ENCODE assay signal across 12 cellular contexts in the genomic region with DNA sequence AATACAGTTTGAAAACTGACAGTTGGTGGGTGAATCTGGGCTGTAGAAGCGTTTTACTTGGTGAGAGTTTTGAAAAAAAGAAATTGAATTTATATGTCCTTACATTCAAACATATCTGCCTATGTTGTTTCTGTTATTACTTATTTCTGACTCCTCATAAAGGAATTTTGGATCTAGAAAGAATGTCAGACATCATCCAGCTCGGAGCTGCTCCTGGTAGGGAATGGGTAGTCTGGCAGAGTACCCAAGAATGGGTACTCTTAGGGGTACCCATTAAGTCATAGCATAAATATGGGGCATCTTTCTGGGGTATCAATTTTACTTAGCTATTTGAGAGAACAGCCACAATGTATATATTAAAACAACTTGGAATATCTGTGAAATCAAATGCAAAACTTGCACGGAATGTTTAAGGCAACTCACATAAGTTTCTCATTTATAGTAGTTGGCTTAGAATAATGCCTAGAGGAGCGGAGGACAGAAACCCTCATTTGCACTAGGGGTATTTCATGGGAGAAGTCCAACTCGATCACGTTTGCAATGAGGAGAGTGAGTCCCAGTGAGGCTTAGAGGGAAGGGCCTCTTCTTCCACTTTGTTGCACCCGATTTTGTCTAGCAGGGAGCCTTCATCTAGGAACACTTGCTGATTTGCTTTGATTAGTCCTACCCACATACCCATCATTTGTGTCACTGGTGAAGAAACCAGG. TPM values are rescaled to one million over a fixed set of nuclear protein-coding genes. Genes with fewer than 3 reads are reported as not detected.
DNase-seq lines count a peak whose midpoint lies in the region; ATAC-seq and TF ChIP-seq lines count a peak whose summit lies in the region.
"Had no signal": no experiment of that assay in that cellular context is flagged by ENCODE, and none has a peak within 500 bp of the region (broad histone marks: within the 10 kb centered on the region; RNA-seq: fewer than 3 reads in every experiment).

No MANE protein-coding gene starts in this region.

- intact Hi-C loops in gastrocnemius medialis (cut with DNase I; ENCODE audit: low total_unique reads) = no loop called here
- intact Hi-C loops in colonic mucosa (cut with DNase I) = no loop called here

- in situ Hi-C loops in gastrocnemius medialis (cut with MboI; ENCODE audit: low sequenced_read_pairs in 4 of 4) = no loop called here

- peak overlapping the region; percentile 99 for H3K4me2 ChIP-seq in BLaER1

- ATAC-seq in gastrocnemius medialis = no peak

- H3K36me3 ChIP-seq in BLaER1 = peaks cover 8% of the 10 kb centered on the region
- peaks cover 16% of the 10 kb centered on the region for H3K36me3 ChIP-seq in SJSA1
- no peaks in the 10 kb centered on the region for H3K36me3 ChIP-seq in gastrocnemius medialis
- H3K36me3 ChIP-seq in colonic mucosa = no peaks in the 10 kb centered on the region
- H3K36me3 ChIP-seq: neutrophil had no signal

- no peak overlapping the region for H3K4me3 ChIP-seq in BLaER1
- peak overlapping the region; percentile 6; the same call in 1 of the 2 replicates for H3K4me3 ChIP-seq in SJSA1
- H3K4me3 ChIP-seq in fibroblast of pulmonary artery (replicated peaks; ENCODE audit: low read depth, low read length) = peak overlapping the region; percentile 27
- no peak overlapping the region for H3K4me3 ChIP-seq in gastrocnemius medialis
- no peak overlapping the region for H3K4me3 ChIP-seq in colonic mucosa

- H3K9ac ChIP-seq in BLaER1 = no peak overlapping the region
- H3K9ac ChIP-seq in colonic mucosa (ENCODE audit: low read depth in 2 of 2, low read length in 2 of 2) = no peak overlapping the region

- TF ChIP-seq CTCF in fibroblast of pulmonary artery (IDR thresholded peaks at IDR 0.05; ENCODE audit: low read length, missing control alignments) (no peak), gastrocnemius medialis (IDR thresholded peaks at IDR 0.05 in 4 of 5, conservative IDR thresholded peaks at IDR 0.05 in 1 of 5) (no peak), colonic mucosa (IDR thresholded peaks at IDR 0.05) (no peak)

- H3K27ac ChIP-seq in BLaER1 (no peak overlapping the region), SJSA1 (peak overlapping the region; percentile 92), gastrocnemius medialis (peak overlapping the region; percentile 50 to 84 (median 64)), colonic mucosa (no peak overlapping the region)
- H3K27ac ChIP-seq: neutrophil had no signal

- DNase-seq in SJSA1 (ENCODE audit: low read depth in 1 of 2, low spot score in 2 of 2) (peak in 1 of 2 experiments; percentile 58), fibroblast of pulmonary artery (ENCODE audit: low read depth) (peak; percentile 47), gastrocnemius medialis (no peak), colonic mucosa (no peak), NCI-H2196 (lab: John Stamatoyannopoulos, UW; ENCODE audit: unreplicated experiment) (no peak), NCI-H1417 (lab: John Stamatoyannopoulos, UW) (no peak), foreskin melanocyte (no peak)
- DNase-seq: NCI-H1092, NCI-H774, T-helper 9 cell had no signal

- H3K27me3 ChIP-seq in BLaER1 (no peaks in the 10 kb centered on the region), SJSA1 (replicated peaks) (no peaks in the 10 kb centered on the region), gastrocnemius medialis (no peaks in the 10 kb centered on the region), colonic mucosa (peaks cover 8% of the 10 kb centered on the region)

- peaks cover 42% of the 10 kb centered on the region for H3K4me1 ChIP-seq in BLaER1
- peaks cover 62% of the 10 kb centered on the region for H3K4me1 ChIP-seq in SJSA1 (replicated peaks)
- peaks cover 0 to 15% of the 10 kb centered on the region in 2 donors for H3K4me1 ChIP-seq in gastrocnemius medialis
- no peaks in the 10 kb centered on the region for H3K4me1 ChIP-seq in colonic mucosa

- no peak for TF ChIP-seq POLR2A in gastrocnemius medialis (IDR thresholded peaks at IDR 0.05)

- H3K9me3 ChIP-seq in BLaER1 (no peaks in the 10 kb centered on the region), SJSA1 (replicated peaks) (no peaks in the 10 kb centered on the region), gastrocnemius medialis (no peaks in the 10 kb centered on the region), colonic mucosa (no peaks in the 10 kb centered on the region)
- H3K9me3 ChIP-seq: neutrophil had no signal

- no peaks in the 10 kb centered on the region for H4K20me1 ChIP-seq in BLaER1

RNA-seq across cellular contexts. Expression of a gene that starts 2.4 kb away (rescaled TPM):
- 59.1 and 81.5 TPM in 2 replicates for total RNA-seq in SJSA1 (2014; rRNA removed; shearing (Covaris generic))
- total RNA-seq in gastrocnemius medialis (10 to 100 TPM; 10.0 to 20.6 (median 13.9) TPM), colonic mucosa (1 to 10 TPM in 1 of 2 donors, under 1 TPM in 1; 0.49 to 3.5 TPM)

RNA-seq across cellular contexts. Expression of a gene that starts 35.9 kb away (rescaled TPM):
- total RNA-seq in SJSA1 (2014; rRNA removed; shearing (Covaris generic)) = 3.9 and 10.7 TPM in 2 replicates
- total RNA-seq in gastrocnemius medialis (1 to 10 TPM in 2 of 4 donors, under 1 TPM in 2; 0.46 to 2.3 (median 1.1) TPM), colonic mucosa (1 to 10 TPM; 2.3 to 5.0 TPM)

RNA-seq across cellular contexts. Expression of a gene that starts 36.3 kb away (rescaled TPM):
- 5.1 and 12.1 TPM in 2 replicates for total RNA-seq in SJSA1 (2014; rRNA removed; shearing (Covaris generic))
- total RNA-seq in gastrocnemius medialis = 1 to 10 TPM in 3 of 4 donors, under 1 TPM in 1; 0.51 to 5.0 (median 2.8) TPM
- 1 to 10 TPM; 2.4 to 2.8 TPM for total RNA-seq in colonic mucosa

Comparison
In these comparisons a context has a peak if more than half of its experiments do, and no peak if none do; other contexts are left out.
1. H3K27ac ChIP-seq: peak in SJSA1 (single experiment) and gastrocnemius medialis (4 of 4); none in BLaER1 (single experiment) and colonic mucosa (single experiment).
2. H3K4me3 ChIP-seq: peak in SJSA1 (single experiment) and fibroblast of pulmonary artery (single experiment); none in BLaER1 (single experiment), gastrocnemius medialis (0 of 4) and colonic mucosa (single experiment).